ENCODE assay signal across 8 cellular contexts in the genomic region with DNA sequence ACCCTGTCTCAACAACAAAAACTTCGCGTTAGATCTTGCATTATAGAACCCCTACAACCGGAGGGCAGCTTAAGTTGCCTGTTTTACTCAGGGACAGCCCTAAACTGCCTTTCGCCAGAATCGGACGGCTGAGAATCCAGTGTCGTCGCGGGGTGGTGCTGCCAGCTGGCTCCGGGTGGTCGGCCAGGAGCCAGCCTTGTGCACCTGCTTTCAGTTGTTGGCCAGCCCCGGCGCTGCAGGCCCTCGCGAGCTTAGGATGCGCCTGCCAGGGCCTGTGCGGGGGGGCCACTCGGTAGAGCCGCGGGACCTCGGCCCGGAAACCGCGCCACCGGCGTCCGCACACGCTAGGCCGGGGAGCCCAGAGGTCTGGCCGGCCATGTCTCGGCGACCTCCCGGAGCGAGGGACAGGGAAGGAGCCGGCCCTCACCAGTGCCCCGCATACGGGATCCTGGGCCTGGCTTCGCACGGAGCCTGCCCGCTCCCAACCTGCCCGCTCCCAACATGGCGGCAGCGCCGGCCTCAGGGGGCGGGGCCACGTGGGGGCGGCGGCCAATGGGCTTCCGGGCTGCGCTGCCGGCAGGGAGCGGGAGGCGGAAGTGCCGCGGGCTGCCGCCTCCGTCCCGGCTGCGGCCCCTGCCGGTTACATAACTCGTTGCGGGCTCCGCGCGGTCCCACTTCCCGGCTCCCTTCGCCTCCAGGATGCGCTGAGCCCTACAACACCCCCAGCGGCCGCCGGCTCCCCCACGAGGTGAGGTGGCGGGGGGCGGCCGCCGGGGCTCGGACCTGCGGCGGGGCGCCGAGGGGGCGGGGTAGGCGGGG. TPM values are rescaled to one million over a fixed set of nuclear protein-coding genes. Genes with fewer than 3 reads are reported as not detected.
A peak's percentile ranks its signal among the peaks of the same experiment; 100 is the strongest.
DNase-seq lines count a peak whose midpoint lies in the region; ATAC-seq and TF ChIP-seq lines count a peak whose summit lies in the region.

No MANE protein-coding gene starts in this region.

- H3K27ac Mint-ChIP-seq in activated T-cell treated with anti-CD3 and anti-CD28 coated beads, Interleukin-2, amount 50 U/mL, for 24 hours = peak overlapping the region; percentile 94

- peak overlapping the region; percentile 89 for H2BK5ac ChIP-seq in IMR-90 (ENCODE audit: low read depth, low read length, poor library complexity, severe bottlenecking)

- no peaks in the 10 kb centered on the region for H3K27me3 ChIP-seq in IMR-90 (ENCODE audit: control insufficient read depth, insufficient read depth, low read length)
- H3K27me3 ChIP-seq in esophagus (ENCODE audit: control insufficient read depth in 1 of 2, insufficient read depth in 2 of 2, low read length in 2 of 2) = no peaks in the 10 kb centered on the region
- no peaks in the 10 kb centered on the region for H3K27me3 ChIP-seq in muscle layer of duodenum (ENCODE audit: low read depth, low read length)

- TF ChIP-seq RAD21 in IMR-90 (IDR thresholded peaks at IDR 0.05; ENCODE audit: low read length) = peak; percentile 45

- H4K5ac ChIP-seq in IMR-90 (ENCODE audit: low read depth, low read length) = peak overlapping the region; percentile 81

- 3% methylated on average over 29 of the region's 83 CpGs; no CpG with 5 or more reads in 1 of the 2 experiments for WGBS in IMR-90 (ENCODE audit: extremely low coverage in 2 of 2, insufficient read length in 1 of 2), 2 experiments
- 0 to 1% methylated on average over 67 to 83 of the region's 83 CpGs for WGBS in esophagus, 2 donors

- BruUV-seq in IMR-90 (replicated peaks; lab: Mats Ljungman, UMichigan) (no TSS peak), OCI-LY7 (replicated peaks; lab: Mats Ljungman, UMichigan) (TSS peak; percentile 94)

- H3K4me3 ChIP-seq in IMR-90 (ENCODE audit: insufficient read depth, low read depth, low read length) = peak overlapping the region; percentile 86
- H3K4me3 ChIP-seq in OCI-LY7 (ENCODE audit: low read depth, low read length, poor library complexity, severe bottlenecking) = peak overlapping the region; percentile 98
- peak overlapping the region; percentile 83 to 87 for H3K4me3 ChIP-seq in esophagus (ENCODE audit: low read depth in 1 of 2, low read length in 2 of 2)
- peak overlapping the region; percentile 65 to 77 for H3K4me3 ChIP-seq in muscle layer of duodenum (ENCODE audit: low read depth in 1 of 2, low read length in 2 of 2)

- peak overlapping the region; percentile 80 for H3K4me3 Mint-ChIP-seq in activated T-cell treated with anti-CD3 and anti-CD28 coated beads, Interleukin-2, amount 50 U/mL, for 24 hours

- H4K91ac ChIP-seq in IMR-90 (ENCODE audit: insufficient read depth, low read depth, low read length) = peak overlapping the region; percentile 97

- peaks cover 16% of the 10 kb centered on the region for H3K36me3 Mint-ChIP-seq in activated T-cell treated with anti-CD3 and anti-CD28 coated beads, Interleukin-2, amount 50 U/mL, for 24 hours (ENCODE audit: low read depth)

- peak overlapping the region; percentile 81 for H2BK120ac ChIP-seq in IMR-90 (ENCODE audit: low read depth, low read length)

- H3K4me1 ChIP-seq in IMR-90 (ENCODE audit: control insufficient read depth, insufficient read depth, low read length) (peaks cover 9% of the 10 kb centered on the region), OCI-LY7 (ENCODE audit: insufficient read depth, low read length, poor library complexity, severe bottlenecking) (peaks cover 43% of the 10 kb centered on the region), esophagus (ENCODE audit: control insufficient read depth in 2 of 2, insufficient read depth in 2 of 2, low read length in 1 of 2) (peaks cover 0 to 5% of the 10 kb centered on the region in 2 donors), muscle layer of duodenum (ENCODE audit: control insufficient read depth in 1 of 2, insufficient read depth in 2 of 2, low read length in 2 of 2) (peaks cover 14 to 49% of the 10 kb centered on the region in 2 donors)

- no peaks in the 10 kb centered on the region for H3K36me3 ChIP-seq in IMR-90 (ENCODE audit: control insufficient read depth, insufficient read depth, low read length)
- no peaks in the 10 kb centered on the region for H3K36me3 ChIP-seq in OCI-LY7 (ENCODE audit: insufficient read depth, low read length)
- H3K36me3 ChIP-seq in esophagus (ENCODE audit: control insufficient read depth in 2 of 2, insufficient read depth in 2 of 2, low read length in 1 of 2) = no peaks in the 10 kb centered on the region
- no peaks in the 10 kb centered on the region for H3K36me3 ChIP-seq in muscle layer of duodenum (ENCODE audit: control insufficient read depth in 1 of 2, insufficient read depth in 2 of 2, low read length in 2 of 2)

- H3K27ac ChIP-seq in IMR-90 (ENCODE audit: insufficient read depth, low read length) (peak overlapping the region; percentile 84), OCI-LY7 (ENCODE audit: low read depth, low read length, poor library complexity, severe bottlenecking) (peak overlapping the region; percentile 53), esophagus (ENCODE audit: low read depth in 2 of 2, low read length in 1 of 2) (peak overlapping the region; percentile 94 to 96), muscle layer of duodenum (ENCODE audit: low read length) (peak overlapping the region; percentile 81)

- H2BK15ac ChIP-seq in IMR-90 (ENCODE audit: low read depth, low read length) = no peak overlapping the region

- no peaks in the 10 kb centered on the region for H3K9me2 ChIP-seq in OCI-LY7 (ENCODE audit: insufficient read depth, low read length)

- in situ Hi-C loops in IMR-90 (cut with MboI; ENCODE audit: low sequenced_read_pairs) = no loop called here

- intact Hi-C loops in IMR-90 (cut with micrococcal nuclease) = loop anchor here (2.0 kb wide), 2 partner anchors 43 to 57 kb away; partner anchors contain the start of genes CLUAP1, ZNF174 and ZSCAN32
- intact Hi-C loops in OCI-LY7 (cut with micrococcal nuclease; ENCODE audit: unreplicated experiment) = loop anchor here (1.0 to 5.0 kb wide), 4 partner anchors 43 to 193 kb away; partner anchors contain the start of genes CLUAP1, ZNF174, ZNF263 and ZSCAN32

- ATAC-seq in GM21529 (IDR thresholded peaks at IDR 0.05; ENCODE audit: unreplicated experiment) = peak; percentile 80
- peak; percentile 92 for ATAC-seq in IMR-90 (ENCODE audit: low read depth)

- dilution Hi-C loops in IMR-90 (cut with HindIII; ENCODE audit: low sequenced_read_pairs, unreplicated experiment) = no loop called here

- TF ChIP-seq POLR2A in IMR-90 (IDR thresholded peaks at IDR 0.05; ENCODE audit: low read depth, low read length) = peak; percentile 82

- H4K20me1 ChIP-seq in IMR-90 (ENCODE audit: insufficient read depth, low read length) (peaks cover 42% of the 10 kb centered on the region), OCI-LY7 (ENCODE audit: insufficient read depth, low read length) (peaks cover 11% of the 10 kb centered on the region; the same call in 1 of the 2 replicates)

- 0 out of 2 replicates have a peak overlapping the region, but pooled peaks have one; percentile 38 for H3K56ac ChIP-seq in IMR-90 (ENCODE audit: extremely low read depth, insufficient read depth, low read length)

- peak overlapping the region; percentile 73 for H3K9ac ChIP-seq in IMR-90 (ENCODE audit: low read depth, low read length)

- peak overlapping the region; percentile 76; the same call in 1 of the 2 replicates for H3K23ac ChIP-seq in IMR-90 (ENCODE audit: low read depth, low read length)

- no peaks in the 10 kb centered on the region for H3K27me3 Mint-ChIP-seq in activated T-cell treated with anti-CD3 and anti-CD28 coated beads, Interleukin-2, amount 50 U/mL, for 24 hours

- H3K9me1 ChIP-seq in IMR-90 (ENCODE audit: insufficient read depth, low read length) = peaks cover 26% of the 10 kb centered on the region

- H3K18ac ChIP-seq in IMR-90 (ENCODE audit: low read depth, low read length) = peak overlapping the region; percentile 62; the same call in 1 of the 2 replicates

- peak overlapping the region; percentile 20; the same call in 1 of the 2 replicates for H2AK5ac ChIP-seq in IMR-90 (ENCODE audit: low read depth, low read length)

- H3K4ac ChIP-seq in IMR-90 (ENCODE audit: low read depth, low read length) = peak overlapping the region; percentile 94

- TF ChIP-seq CTCF in IMR-90 (conservative IDR thresholded peaks at IDR 0.05; ENCODE audit: low read depth, low read length) (peak; percentile 59), OCI-LY7 (conservative IDR thresholded peaks at IDR 0.05; ENCODE audit: low read length) (peak; percentile 60)

- CTCF ChIA-PET in IMR-90 (lab: Yijun Ruan, JAX) = interaction anchor here (0.6 kb wide), 1 partner anchor 13 kb away, joined by 3 read pairs; no protein-coding TSS in a partner anchor
- CTCF ChIA-PET in OCI-LY7 (lab: Charles Lee; ENCODE audit: unreplicated experiment) = no interaction called here

- peaks cover 43% of the 10 kb centered on the region for H3K79me2 ChIP-seq in OCI-LY7 (ENCODE audit: insufficient read depth, low read depth, low read length)

- H2AFZ ChIP-seq in IMR-90 (replicated peaks; ENCODE audit: low read length, poor library complexity) = peak overlapping the region; percentile 97
- H2AFZ ChIP-seq in OCI-LY7 (ENCODE audit: low read length) = peak overlapping the region; percentile 83

- POLR2A ChIA-PET in IMR-90 (lab: Charles Lee; ENCODE audit: unreplicated experiment) = no interaction called here
- POLR2A ChIA-PET in OCI-LY7 (lab: Charles Lee) = interaction anchor here (1.1 kb wide), 1 partner anchor 14 kb away, joined by 4 read pairs; the partner anchor contains the start of genes NAA60 and ZNF597

- H3K14ac ChIP-seq in IMR-90 (replicated peaks; ENCODE audit: low read depth, low read length) = peak overlapping the region; percentile 95

- H3K79me1 ChIP-seq in IMR-90 (ENCODE audit: low read depth in 1 of 2, low read length in 2 of 2) = peaks cover 10 to 53% of the 10 kb centered on the region in 2 experiments; a peak in 3 of 4 replicates

- peaks cover 47% of the 10 kb centered on the region for H3K4me1 Mint-ChIP-seq in activated T-cell treated with anti-CD3 and anti-CD28 coated beads, Interleukin-2, amount 50 U/mL, for 24 hours (ENCODE audit: low read depth)

- H3K4me2 ChIP-seq in IMR-90 (ENCODE audit: low read depth, low read length) = peak overlapping the region; percentile 93
- H3K4me2 ChIP-seq in OCI-LY7 (ENCODE audit: low read length) = peak overlapping the region; percentile 97

- peak overlapping the region; percentile 90 for H2AK9ac ChIP-seq in IMR-90 (replicated peaks; ENCODE audit: low read depth, low read length, poor library complexity)

- H3K9me3 Mint-ChIP-seq in activated T-cell treated with anti-CD3 and anti-CD28 coated beads, Interleukin-2, amount 50 U/mL, for 24 hours = no peaks in the 10 kb centered on the region

- H4K8ac ChIP-seq in IMR-90 (ENCODE audit: low read depth in 2 of 2, low read length in 2 of 2) = peak overlapping the region; percentile 89 to 97

- no peak overlapping the region for H2BK20ac ChIP-seq in IMR-90 (ENCODE audit: low read depth, low read length)

- DNase-seq in DMS53 treated with DMSO at 0.1 percent for 48 hours (lab: John Stamatoyannopoulos, UW; ENCODE audit: unreplicated experiment) (peak; percentile 58), IMR-90 (peak; percentile 87), OCI-LY7 (ENCODE audit: low spot score) (peak; percentile 94)
- DNase-seq in activated T-cell treated with anti-CD3 and anti-CD28 coated beads, Interleukin-2, amount 50 U/mL, for 24 hours = peak; percentile 92
- DNase-seq in stimulated activated CD8-positive, alpha-beta memory T cell treated with anti-CD3 and anti-CD28 coated beads, Interleukin-7, amount 100 ng/mL, for 24 hours (ENCODE audit: low read depth) = peak; percentile 81

- H3K9me3 ChIP-seq in IMR-90 (ENCODE audit: control insufficient read depth, insufficient read depth, low read length) (no peaks in the 10 kb centered on the region), OCI-LY7 (ENCODE audit: low read length) (no peaks in the 10 kb centered on the region), esophagus (ENCODE audit: control insufficient read depth in 2 of 2, insufficient read depth in 1 of 2, low read depth in 1 of 2, low read length in 1 of 2) (no peaks in the 10 kb centered on the region), muscle layer of duodenum (ENCODE audit: control insufficient read depth in 1 of 2, low read length in 2 of 2) (no peaks in the 10 kb centered on the region)

RNA-seq across cellular contexts. Expression of gene NAA60, which starts 14.2 kb away (rescaled TPM):
- total RNA-seq in IMR-90 (2012; rRNA removed) = 5.6 and 7.5 TPM in 2 replicates
- polyA plus RNA-seq in IMR-90 (2012; rRNA removed) = 15.2 and 18.0 TPM in 2 replicates
- polyA plus RNA-seq in IMR-90 (2012; cell fraction: cytosol; rRNA removed) = 9.1 and 16.7 TPM in 2 replicates
- polyA plus RNA-seq in IMR-90 (2012; cell fraction: nucleus; rRNA removed; ENCODE audit: low replicate concordance) = 25.4 and 50.3 TPM in 2 replicates
- total RNA-seq in OCI-LY7 (2014; rRNA removed; shearing (Covaris generic)) = 8.5 and 24.8 TPM in 2 replicates
- total RNA-seq in OCI-LY7 (2022) = 40.1 and 51.1 TPM in 2 replicates
- polyA plus RNA-seq in esophagus = 10 to 100 TPM; 23.3 to 28.7 TPM

RNA-seq across cellular contexts. Expression of gene ZNF597, which starts 14.3 kb away (rescaled TPM):
- total RNA-seq in IMR-90 (2012; rRNA removed) (3.0 and 3.1 TPM in 2 replicates), OCI-LY7 (2022) (1.9 and 2.1 TPM in 2 replicates)
- polyA plus RNA-seq in IMR-90 (2012; rRNA removed) (0.79 and 0.91 TPM in 2 replicates), esophagus (under 1 TPM; 0.49 to 0.53 TPM)
- 0.24 and 0.31 TPM in 2 replicates for polyA plus RNA-seq in IMR-90 (2012; cell fraction: cytosol; rRNA removed)
- polyA plus RNA-seq in IMR-90 (2012; cell fraction: nucleus; rRNA removed; ENCODE audit: low replicate concordance) = 0.24 and 1.9 TPM in 2 replicates
- 1.2 and 1.9 TPM in 2 replicates for total RNA-seq in OCI-LY7 (2014; rRNA removed; shearing (Covaris generic))

RNA-seq across cellular contexts. Expression of gene C16orf90, which starts 37.6 kb away (rescaled TPM):
- total RNA-seq in IMR-90 (2012; rRNA removed) (not detected in 2 replicates), OCI-LY7 (2022) (not detected in 2 replicates)
- polyA plus RNA-seq in IMR-90 (2012; rRNA removed) (not detected in 2 replicates), esophagus (not detected)
- polyA plus RNA-seq in IMR-90 (2012; cell fraction: cytosol; rRNA removed) = not detected in 2 replicates
- not detected in 2 replicates for polyA plus RNA-seq in IMR-90 (2012; cell fraction: nucleus; rRNA removed; ENCODE audit: low replicate concordance)
- not detected in 2 replicates for total RNA-seq in OCI-LY7 (2014; rRNA removed; shearing (Covaris generic))

RNA-seq across cellular contexts. Expression of gene CLUAP1, which starts 43.2 kb away (rescaled TPM):
- total RNA-seq in IMR-90 (2012; rRNA removed) (6.8 and 13.3 TPM in 2 replicates), OCI-LY7 (2022) (7.7 and 7.8 TPM in 2 replicates)
- polyA plus RNA-seq in IMR-90 (2012; rRNA removed) (10.7 and 14.4 TPM in 2 replicates), esophagus (1 to 10 TPM; 3.8 to 4.5 TPM)
- polyA plus RNA-seq in IMR-90 (2012; cell fraction: cytosol; rRNA removed) = 1.8 and 2.5 TPM in 2 replicates
- polyA plus RNA-seq in IMR-90 (2012; cell fraction: nucleus; rRNA removed; ENCODE audit: low replicate concordance) = 1.8 and 8.2 TPM in 2 replicates
- 7.6 and 8.9 TPM in 2 replicates for total RNA-seq in OCI-LY7 (2014; rRNA removed; shearing (Covaris generic))

RNA-seq across cellular contexts. Expression of gene ZNF174, which starts 56.6 kb away (rescaled TPM):
- total RNA-seq in IMR-90 (2012; rRNA removed) (5.3 and 7.2 TPM in 2 replicates), OCI-LY7 (2022) (20.6 and 21.7 TPM in 2 replicates)
- polyA plus RNA-seq in IMR-90 (2012; rRNA removed) (9.4 and 10.6 TPM in 2 replicates), esophagus (1 to 10 TPM; 2.9 to 4.7 TPM)
- 6.6 and 9.8 TPM in 2 replicates for polyA plus RNA-seq in IMR-90 (2012; cell fraction: cytosol; rRNA removed)
- polyA plus RNA-seq in IMR-90 (2012; cell fraction: nucleus; rRNA removed; ENCODE audit: low replicate concordance) = 5.1 and 8.9 TPM in 2 replicates
- 21.1 and 23.3 TPM in 2 replicates for total RNA-seq in OCI-LY7 (2014; rRNA removed; shearing (Covaris generic))

Comparison
In these comparisons a context has a peak if more than half of its experiments do, and no peak if none do; other contexts are left out.
1. Peak in every context shown above with its lines: DNase-seq, ATAC-seq, H3K4me3 ChIP-seq and H3K27ac ChIP-seq.